In genomic region chr9:136587944-136588662, GRCh38 we compare ENCODE assay signal across 12 cellular contexts. TPM values are rescaled to one million over a fixed set of nuclear protein-coding genes. Genes with fewer than 3 reads are reported as not detected.
DNase-seq lines count a peak whose midpoint lies in the region; ATAC-seq and TF ChIP-seq lines count a peak whose summit lies in the region.
"Had no signal": no experiment of that assay in that cellular context is flagged by ENCODE, and none has a peak within 500 bp of the region (broad histone marks: within the 10 kb centered on the region; RNA-seq: fewer than 3 reads in every experiment).

No MANE protein-coding gene starts in this region.

- WGBS in thyroid gland, 2 donors: 35 to 39% methylated on average over 12 to 13 of the region's 22 CpGs

- peak overlapping the region; percentile 32 to 90 (median 78); a peak in 21 of 22 replicates for H3K27ac ChIP-seq in BLaER1 treated with 17β-estradiol and CSF1 and Interleukin-3, amounts not matched to agents 10 nM and 100 nM
- H3K27ac ChIP-seq in HUES6 (ENCODE audit: low read depth, low read length) (peak overlapping the region; percentile 80), mucosa of rectum (ENCODE audit: low read depth in 2 of 2, low read length in 2 of 2) (peak overlapping the region in 1 of 2 donors; percentile 32), thyroid gland (no peak overlapping the region)
- H3K27ac ChIP-seq: testis had no signal

- peaks cover 0 to 30% (median 14%) of the 10 kb centered on the region in 11 experiments; a peak in 9 of 22 replicates for H4K20me1 ChIP-seq in BLaER1 treated with 17β-estradiol and CSF1 and Interleukin-3, amounts not matched to agents 10 nM and 100 nM

- TF ChIP-seq POLR2A in thyroid gland (IDR thresholded peaks at IDR 0.05): no peak

- peak overlapping the region in 9 of 10 experiments; percentile 8 to 60 (median 36); a peak in 13 of 20 replicates for H3K4me3 ChIP-seq in BLaER1 treated with 17β-estradiol and CSF1 and Interleukin-3, amounts not matched to agents 10 nM and 100 nM
- H3K4me3 ChIP-seq in HUES6 (ENCODE audit: low read depth, low read length) (peak overlapping the region; percentile 42), astrocyte of the spinal cord (ENCODE audit: low read depth, low read length) (no peak overlapping the region), mucosa of rectum (ENCODE audit: low read length in 2 of 2) (no peak overlapping the region), thyroid gland (replicated peaks in 1 of 3) (no peak overlapping the region)
- H3K4me3 ChIP-seq: MG63, testis had no signal

- H3K9ac ChIP-seq in BLaER1 treated with 17β-estradiol and CSF1 and Interleukin-3, amounts not matched to agents 10 nM and 100 nM: peak overlapping the region in 10 of 11 experiments; percentile 27 to 80 (median 69); a peak in 19 of 22 replicates
- H3K9ac ChIP-seq in HUES6 (ENCODE audit: low read length) (peak overlapping the region; percentile 31), mucosa of rectum (ENCODE audit: low read depth in 1 of 2, low read length in 2 of 2) (peak overlapping the region; percentile 16 to 41)

- TF ChIP-seq CTCF in astrocyte of the spinal cord (IDR thresholded peaks at IDR 0.05; ENCODE audit: low read depth, low read length) (no peak), thyroid gland (IDR thresholded peaks at IDR 0.05) (no peak)

- H3K9me3 ChIP-seq in BLaER1 treated with 17β-estradiol and CSF1 and Interleukin-3, amounts not matched to agents 10 nM and 100 nM (replicated peaks in 1 of 11): 0 out of 22 replicates have a peak, but pooled peaks cover 0 to 7% (median 0%) of the 10 kb centered on the region in 11 experiments
- no peaks in the 10 kb centered on the region for H3K9me3 ChIP-seq in HUES6 (ENCODE audit: control insufficient read depth, insufficient read depth, low read depth, low read length)
- no peaks in the 10 kb centered on the region for H3K9me3 ChIP-seq in mucosa of rectum (ENCODE audit: control insufficient read depth in 2 of 2, low read length in 2 of 2)
- H3K9me3 ChIP-seq in thyroid gland: no peaks in the 10 kb centered on the region
- H3K9me3 ChIP-seq: MG63, testis had no signal

- no peaks in the 10 kb centered on the region for H3K36me3 ChIP-seq in BLaER1 treated with 17β-estradiol and CSF1 and Interleukin-3, amounts not matched to agents 10 nM and 100 nM
- H3K36me3 ChIP-seq in HUES6 (ENCODE audit: control insufficient read depth, insufficient read depth, low read length) (no peaks in the 10 kb centered on the region), mucosa of rectum (ENCODE audit: control insufficient read depth in 2 of 2, insufficient read depth in 2 of 2, low read length in 2 of 2) (no peaks in the 10 kb centered on the region), thyroid gland (no peaks in the 10 kb centered on the region)
- H3K36me3 ChIP-seq: MG63 had no signal

- DNase-seq in astrocyte of the spinal cord (ENCODE audit: low read depth, low spot score) (peak; percentile 27), thyroid gland (no peak)
- DNase-seq: effector memory CD8-positive, alpha-beta T cell; mammary epithelial cell; MG63 had no signal

- peaks cover 76 to 97% (median 96%) of the 10 kb centered on the region in 10 experiments for H3K4me1 ChIP-seq in BLaER1 treated with 17β-estradiol and CSF1 and Interleukin-3, amounts not matched to agents 10 nM and 100 nM
- H3K4me1 ChIP-seq in HUES6 (ENCODE audit: control insufficient read depth, insufficient read depth, low read length) (peaks cover 44% of the 10 kb centered on the region), mucosa of rectum (ENCODE audit: control insufficient read depth in 2 of 2, insufficient read depth in 2 of 2, low read length in 2 of 2) (peaks cover 13 to 23% of the 10 kb centered on the region in 2 donors), thyroid gland (peaks cover 13 to 34% of the 10 kb centered on the region in 2 donors)

- H3K4me2 ChIP-seq in BLaER1 treated with 17β-estradiol and CSF1 and Interleukin-3, amounts not matched to agents 10 nM and 100 nM: peak overlapping the region; percentile 77 to 99 (median 98)

- ATAC-seq in HG02623 (IDR thresholded peaks at IDR 0.05; ENCODE audit: unreplicated experiment) (no peak), GM21786 (IDR thresholded peaks at IDR 0.05; ENCODE audit: unreplicated experiment) (no peak), HG02973 (IDR thresholded peaks at IDR 0.05; ENCODE audit: unreplicated experiment) (no peak)
- ATAC-seq: effector memory CD8-positive, alpha-beta T cell had no signal

- in situ Hi-C loops in astrocyte of the spinal cord (cut with HindIII; ENCODE audit: low sequenced_read_pairs): no loop called here

- peaks cover 0 to 30% (median 0%) of the 10 kb centered on the region in 11 experiments; a peak in 7 of 22 replicates for H3K27me3 ChIP-seq in BLaER1 treated with 17β-estradiol and CSF1 and Interleukin-3, amounts not matched to agents 10 nM and 100 nM
- H3K27me3 ChIP-seq in HUES6 (ENCODE audit: control insufficient read depth, insufficient read depth, low read length) (no peaks in the 10 kb centered on the region), mucosa of rectum (ENCODE audit: control insufficient read depth in 2 of 2, insufficient read depth in 2 of 2, low read length in 2 of 2) (no peaks in the 10 kb centered on the region), thyroid gland (no peaks in the 10 kb centered on the region)
- H3K27me3 ChIP-seq: MG63, testis had no signal

- intact Hi-C loops in thyroid gland (cut with DNase I): no loop called here

RNA-seq across cellular contexts. Expression of gene NOTCH1, which starts 42.3 kb away (rescaled TPM):
- total RNA-seq in thyroid gland: 10 to 100 TPM; 19.6 to 35.4 (median 23.2) TPM

Comparison
In these comparisons a context has a peak if more than half of its experiments do, and no peak if none do; other contexts are left out.
1. H3K27ac ChIP-seq: peak in BLaER1 treated with 17β-estradiol and CSF1 and Interleukin-3, amounts not matched to agents 10 nM and 100 nM (11 of 11) and HUES6 (single experiment); none in thyroid gland (0 of 3).
2. H3K4me3 ChIP-seq: peak in BLaER1 treated with 17β-estradiol and CSF1 and Interleukin-3, amounts not matched to agents 10 nM and 100 nM (9 of 10) and HUES6 (single experiment); none in astrocyte of the spinal cord (single experiment), mucosa of rectum (0 of 2) and thyroid gland (0 of 3).
3. Peak in every context shown above with its lines, with median percentiles within 50 percentile points of each other: H3K9ac ChIP-seq.